In the genomic region with DNA sequence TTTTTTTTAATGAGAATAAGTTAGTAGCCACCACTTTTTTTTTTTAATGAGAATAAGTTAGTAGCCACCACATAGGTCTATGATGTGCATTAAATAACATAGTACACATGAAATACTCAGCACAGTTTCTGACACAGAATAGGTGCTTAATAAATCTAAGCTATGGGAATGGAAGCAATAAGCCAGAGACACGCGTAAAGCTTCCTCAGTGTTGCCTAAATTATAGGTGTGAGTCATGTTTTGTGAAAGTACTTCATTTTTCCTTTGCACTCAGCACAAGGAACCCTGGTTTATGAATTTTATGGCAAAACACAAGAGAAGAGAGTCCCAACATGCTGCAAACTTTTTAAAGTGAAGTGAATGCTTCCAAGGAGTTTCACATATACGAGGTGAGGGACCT, we compare ENCODE assay signal across 1 cellular context.
TF ChIP-seq lines count a peak whose summit lies in the region.

No MANE protein-coding gene starts in this region.

TF ChIP-seq in HEK293, 187 proteins besides CTCF, POLR2A, EP300 and RAD21 (continued from another document):
- TF ChIP-seq, protein P1, sequence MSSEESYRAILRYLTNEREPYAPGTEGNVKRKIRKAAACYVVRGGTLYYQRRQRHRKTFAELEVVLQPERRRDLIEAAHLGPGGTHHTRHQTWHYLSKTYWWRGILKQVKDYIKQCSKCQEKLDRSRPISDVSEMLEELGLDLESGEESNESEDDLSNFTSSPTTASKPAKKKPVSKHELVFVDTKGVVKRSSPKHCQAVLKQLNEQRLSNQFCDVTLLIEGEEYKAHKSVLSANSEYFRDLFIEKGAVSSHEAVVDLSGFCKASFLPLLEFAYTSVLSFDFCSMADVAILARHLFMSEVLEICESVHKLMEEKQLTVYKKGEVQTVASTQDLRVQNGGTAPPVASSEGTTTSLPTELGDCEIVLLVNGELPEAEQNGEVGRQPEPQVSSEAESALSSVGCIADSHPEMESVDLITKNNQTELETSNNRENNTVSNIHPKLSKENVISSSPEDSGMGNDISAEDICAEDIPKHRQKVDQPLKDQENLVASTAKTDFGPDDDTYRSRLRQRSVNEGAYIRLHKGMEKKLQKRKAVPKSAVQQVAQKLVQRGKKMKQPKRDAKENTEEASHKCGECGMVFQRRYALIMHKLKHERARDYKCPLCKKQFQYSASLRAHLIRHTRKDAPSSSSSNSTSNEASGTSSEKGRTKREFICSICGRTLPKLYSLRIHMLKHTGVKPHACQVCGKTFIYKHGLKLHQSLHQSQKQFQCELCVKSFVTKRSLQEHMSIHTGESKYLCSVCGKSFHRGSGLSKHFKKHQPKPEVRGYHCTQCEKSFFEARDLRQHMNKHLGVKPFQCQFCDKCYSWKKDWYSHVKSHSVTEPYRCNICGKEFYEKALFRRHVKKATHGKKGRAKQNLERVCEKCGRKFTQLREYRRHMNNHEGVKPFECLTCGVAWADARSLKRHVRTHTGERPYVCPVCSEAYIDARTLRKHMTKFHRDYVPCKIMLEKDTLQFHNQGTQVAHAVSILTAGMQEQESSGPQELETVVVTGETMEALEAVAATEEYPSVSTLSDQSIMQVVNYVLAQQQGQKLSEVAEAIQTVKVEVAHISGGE (tag by site-specific recombination; conservative IDR thresholded peaks at IDR 0.05; ENCODE audit: low read depth), result no peak
- no peak for TF ChIP-seq ZNF518A (tag by site-specific recombination; conservative IDR thresholded peaks at IDR 0.05; ENCODE audit: low read depth)
- no peak for TF ChIP-seq KLF7 (tag by site-specific recombination; IDR thresholded peaks at IDR 0.05; ENCODE audit: borderline replicate concordance)
- no peak for TF ChIP-seq ZNF701 (tag by site-specific recombination; IDR thresholded peaks at IDR 0.05)
- TF ChIP-seq ZNF521 (tag by site-specific recombination; IDR thresholded peaks at IDR 0.05), result no peak
- TF ChIP-seq ZNF792 (tag by site-specific recombination; IDR thresholded peaks at IDR 0.05), result no peak
- no peak for TF ChIP-seq ZNF707 (tag by site-specific recombination; IDR thresholded peaks at IDR 0.05)
- no peak for TF ChIP-seq ZFHX2 (tag by site-specific recombination; conservative IDR thresholded peaks at IDR 0.05)
- no peak for TF ChIP-seq ZNF473 (tag by site-specific recombination; IDR thresholded peaks at IDR 0.05)
- no peak for TF ChIP-seq PRDM1 (tag by site-specific recombination; IDR thresholded peaks at IDR 0.05)
- TF ChIP-seq ZNF221 (tag by site-specific recombination; IDR thresholded peaks at IDR 0.05; ENCODE audit: borderline replicate concordance), result no peak
- no peak for TF ChIP-seq ZNF488 (tag by site-specific recombination; IDR thresholded peaks at IDR 0.05)
- TF ChIP-seq SCRT1 (tag by site-specific recombination; IDR thresholded peaks at IDR 0.05; ENCODE audit: borderline replicate concordance), result no peak
- TF ChIP-seq, protein P2, sequence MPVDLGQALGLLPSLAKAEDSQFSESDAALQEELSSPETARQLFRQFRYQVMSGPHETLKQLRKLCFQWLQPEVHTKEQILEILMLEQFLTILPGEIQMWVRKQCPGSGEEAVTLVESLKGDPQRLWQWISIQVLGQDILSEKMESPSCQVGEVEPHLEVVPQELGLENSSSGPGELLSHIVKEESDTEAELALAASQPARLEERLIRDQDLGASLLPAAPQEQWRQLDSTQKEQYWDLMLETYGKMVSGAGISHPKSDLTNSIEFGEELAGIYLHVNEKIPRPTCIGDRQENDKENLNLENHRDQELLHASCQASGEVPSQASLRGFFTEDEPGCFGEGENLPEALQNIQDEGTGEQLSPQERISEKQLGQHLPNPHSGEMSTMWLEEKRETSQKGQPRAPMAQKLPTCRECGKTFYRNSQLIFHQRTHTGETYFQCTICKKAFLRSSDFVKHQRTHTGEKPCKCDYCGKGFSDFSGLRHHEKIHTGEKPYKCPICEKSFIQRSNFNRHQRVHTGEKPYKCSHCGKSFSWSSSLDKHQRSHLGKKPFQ (tag by site-specific recombination; IDR thresholded peaks at IDR 0.05), result no peak
- TF ChIP-seq ZNF777 (tag by site-specific recombination; IDR thresholded peaks at IDR 0.05; ENCODE audit: borderline replicate concordance), result no peak
- no peak for TF ChIP-seq ZNF174 (tag by site-specific recombination; IDR thresholded peaks at IDR 0.05)
- peak; percentile 36 for TF ChIP-seq OSR2 (tag by site-specific recombination; IDR thresholded peaks at IDR 0.05)
- peak; percentile 75 for TF ChIP-seq SP7 (tag by site-specific recombination; IDR thresholded peaks at IDR 0.05)
TF ChIP-seq in HEK293: peak in this region for 5.
